Comparison of ENCODE assay signal across 1 cellular context in genomic region chr17:57991537-57991936, GRCh38.
TF ChIP-seq lines count a peak whose summit lies in the region.

No MANE protein-coding gene starts in this region.

TF ChIP-seq in HCT116, 20 proteins besides CTCF, POLR2A, EP300 and RAD21:
- TF ChIP-seq CEBPB (IDR thresholded peaks at IDR 0.05; ENCODE audit: low read depth) (0 out of 2 replicates have a peak, but pooled peaks have one; percentile 7), ELF1 (IDR thresholded peaks at IDR 0.05; ENCODE audit: borderline replicate concordance, low read depth) (no peak)
